1 cellular context compared by ENCODE assay signal in the genomic region with DNA sequence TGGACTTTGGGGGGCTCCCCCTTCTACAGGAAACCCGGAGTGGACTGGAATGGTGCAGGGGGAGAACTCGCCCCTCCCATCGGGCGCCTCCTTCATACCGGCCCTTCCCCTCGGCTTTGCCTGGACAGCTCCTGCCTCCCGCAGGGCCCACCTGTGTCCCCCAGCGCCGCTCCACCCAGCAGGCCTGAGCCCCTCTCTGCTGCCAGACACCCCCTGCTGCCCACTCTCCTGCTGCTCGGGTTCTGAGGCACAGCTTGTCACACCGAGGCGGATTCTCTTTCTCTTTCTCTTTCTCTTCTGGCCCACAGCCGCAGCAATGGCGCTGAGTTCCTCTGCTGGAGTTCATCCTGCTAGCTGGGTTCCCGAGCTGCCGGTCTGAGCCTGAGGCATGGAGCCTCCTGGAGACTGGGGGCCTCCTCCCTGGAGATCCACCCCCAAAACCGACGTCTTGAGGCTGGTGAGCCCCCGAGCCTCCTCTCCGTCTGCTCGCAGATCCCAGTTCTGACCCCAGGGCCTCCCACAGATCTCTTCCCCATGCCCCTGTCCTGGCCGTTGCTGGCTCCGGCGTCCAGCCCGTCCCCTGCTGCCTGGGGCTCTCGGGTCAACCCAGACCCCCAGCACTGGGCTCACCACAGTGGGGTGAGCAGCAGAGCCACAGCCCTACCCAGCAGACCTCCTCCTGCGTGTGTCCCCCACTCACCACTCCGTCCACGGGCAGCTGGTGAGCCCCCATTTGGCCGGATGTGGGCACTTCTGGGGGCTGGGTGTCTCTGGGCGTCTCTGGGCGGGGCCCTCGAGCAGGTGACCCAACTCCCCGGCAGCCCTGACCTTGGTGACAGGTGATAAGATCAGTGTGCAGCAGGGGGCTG.
A peak's percentile ranks its signal among the peaks of the same experiment; 100 is the strongest.
TF ChIP-seq lines count a peak whose summit lies in the region.

Gene TNFRSF14, plus strand, starts transcription at position 95 of the 869 bp plus-strand sequence. Its CDS starts 294 bp downstream, at position 389.

TF ChIP-seq in HepG2, 621 proteins besides CTCF, POLR2A, EP300 and RAD21 (continued from another document and continues in another):
- 0 out of 2 replicates have a peak, but pooled peaks have one; percentile 4 for TF ChIP-seq FOSL2 (CRISPR knock-in tag; IDR thresholded peaks at IDR 0.05)
- TF ChIP-seq ADNP (CRISPR knock-in tag; IDR thresholded peaks at IDR 0.05) = no peak
- no peak for TF ChIP-seq TFDP1 (CRISPR knock-in tag; IDR thresholded peaks at IDR 0.05; ENCODE audit: borderline replicate concordance)
- TF ChIP-seq FOXC1 (CRISPR knock-in tag; IDR thresholded peaks at IDR 0.05; ENCODE audit: borderline replicate concordance) = no peak; the same call in 1 of the 2 replicates
- 0 out of 2 replicates have a peak, but pooled peaks have one; percentile 43 for TF ChIP-seq SP4 (CRISPR knock-in tag; IDR thresholded peaks at IDR 0.05)
- TF ChIP-seq STAG1 (CRISPR knock-in tag; IDR thresholded peaks at IDR 0.05) = peak; percentile 9; the same call in 1 of the 2 replicates
- no peak for TF ChIP-seq NFRKB (IDR thresholded peaks at IDR 0.05)
- TF ChIP-seq CENPX (CRISPR knock-in tag; IDR thresholded peaks at IDR 0.05) = no peak
- TF ChIP-seq ZNF687 (CRISPR knock-in tag; IDR thresholded peaks at IDR 0.05) = peak; percentile 71
- no peak for TF ChIP-seq SMAD1 (CRISPR knock-in tag; IDR thresholded peaks at IDR 0.05; ENCODE audit: borderline replicate concordance, low read depth)
- TF ChIP-seq ZBTB42 (CRISPR knock-in tag; IDR thresholded peaks at IDR 0.05) = no peak
- TF ChIP-seq, protein P1, sequence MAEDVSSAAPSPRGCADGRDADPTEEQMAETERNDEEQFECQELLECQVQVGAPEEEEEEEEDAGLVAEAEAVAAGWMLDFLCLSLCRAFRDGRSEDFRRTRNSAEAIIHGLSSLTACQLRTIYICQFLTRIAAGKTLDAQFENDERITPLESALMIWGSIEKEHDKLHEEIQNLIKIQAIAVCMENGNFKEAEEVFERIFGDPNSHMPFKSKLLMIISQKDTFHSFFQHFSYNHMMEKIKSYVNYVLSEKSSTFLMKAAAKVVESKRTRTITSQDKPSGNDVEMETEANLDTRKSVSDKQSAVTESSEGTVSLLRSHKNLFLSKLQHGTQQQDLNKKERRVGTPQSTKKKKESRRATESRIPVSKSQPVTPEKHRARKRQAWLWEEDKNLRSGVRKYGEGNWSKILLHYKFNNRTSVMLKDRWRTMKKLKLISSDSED (CRISPR knock-in tag; IDR thresholded peaks at IDR 0.05) = 0 out of 2 replicates have a peak, but pooled peaks have one; percentile 52
- TF ChIP-seq TCF7 (IDR thresholded peaks at IDR 0.05; ENCODE audit: low read depth) = no peak
- 0 out of 2 replicates have a peak, but pooled peaks have one; percentile 59 for TF ChIP-seq ZNF747 (CRISPR knock-in tag; IDR thresholded peaks at IDR 0.05; ENCODE audit: borderline replicate concordance)
- no peak for TF ChIP-seq TOPORS (CRISPR knock-in tag; IDR thresholded peaks at IDR 0.05)
- no peak for TF ChIP-seq HOXA3 (CRISPR knock-in tag; IDR thresholded peaks at IDR 0.05)
- no peak for TF ChIP-seq SPEN (CRISPR knock-in tag; IDR thresholded peaks at IDR 0.05; ENCODE audit: low read depth)
- no peak for TF ChIP-seq ZBTB43 (CRISPR knock-in tag; conservative IDR thresholded peaks at IDR 0.05)
- TF ChIP-seq PAF1 (CRISPR knock-in tag; IDR thresholded peaks at IDR 0.05) = no peak
- no peak for TF ChIP-seq YEATS2 (CRISPR knock-in tag; IDR thresholded peaks at IDR 0.05; ENCODE audit: borderline replicate concordance)
- TF ChIP-seq NFYC (CRISPR knock-in tag; IDR thresholded peaks at IDR 0.05) = no peak
- no peak for TF ChIP-seq ZBTB21 (CRISPR knock-in tag; IDR thresholded peaks at IDR 0.05)
- no peak for TF ChIP-seq ZNF282 (IDR thresholded peaks at IDR 0.05; ENCODE audit: partially characterized antibody)
- no peak for TF ChIP-seq GATAD2A (CRISPR knock-in tag; IDR thresholded peaks at IDR 0.05)
- TF ChIP-seq DR1 (CRISPR knock-in tag; IDR thresholded peaks at IDR 0.05) = no peak
- peak; percentile 61; the same call in 1 of the 2 replicates for TF ChIP-seq MTA1 (CRISPR knock-in tag; IDR thresholded peaks at IDR 0.05; ENCODE audit: borderline replicate concordance)
- TF ChIP-seq SAP130 (CRISPR knock-in tag; IDR thresholded peaks at IDR 0.05; ENCODE audit: low read depth) = peak; percentile 77
- TF ChIP-seq BRD4 (CRISPR knock-in tag; IDR thresholded peaks at IDR 0.05) = no peak
- TF ChIP-seq ZNF614 (CRISPR knock-in tag; IDR thresholded peaks at IDR 0.05; ENCODE audit: borderline replicate concordance) = no peak
- TF ChIP-seq MYNN (CRISPR knock-in tag; IDR thresholded peaks at IDR 0.05; ENCODE audit: low read depth) = no peak
- TF ChIP-seq, protein P2, sequence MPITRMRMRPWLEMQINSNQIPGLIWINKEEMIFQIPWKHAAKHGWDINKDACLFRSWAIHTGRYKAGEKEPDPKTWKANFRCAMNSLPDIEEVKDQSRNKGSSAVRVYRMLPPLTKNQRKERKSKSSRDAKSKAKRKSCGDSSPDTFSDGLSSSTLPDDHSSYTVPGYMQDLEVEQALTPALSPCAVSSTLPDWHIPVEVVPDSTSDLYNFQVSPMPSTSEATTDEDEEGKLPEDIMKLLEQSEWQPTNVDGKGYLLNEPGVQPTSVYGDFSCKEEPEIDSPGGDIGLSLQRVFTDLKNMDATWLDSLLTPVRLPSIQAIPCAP (CRISPR knock-in tag; IDR thresholded peaks at IDR 0.05; ENCODE audit: low read depth) = no peak
- no peak for TF ChIP-seq NFIC (IDR thresholded peaks at IDR 0.05; ENCODE audit: low read length)
- no peak; the same call in 1 of the 2 replicates for TF ChIP-seq MEIS1 (CRISPR knock-in tag; IDR thresholded peaks at IDR 0.05; ENCODE audit: borderline replicate concordance)
- 0 out of 2 replicates have a peak, but pooled peaks have one; percentile 35 for TF ChIP-seq ZNF546 (CRISPR knock-in tag; conservative IDR thresholded peaks at IDR 0.05)
- peak; percentile 42; the same call in 1 of the 2 replicates for TF ChIP-seq ZMAT3 (CRISPR knock-in tag; conservative IDR thresholded peaks at IDR 0.05)
- TF ChIP-seq, protein P3, sequence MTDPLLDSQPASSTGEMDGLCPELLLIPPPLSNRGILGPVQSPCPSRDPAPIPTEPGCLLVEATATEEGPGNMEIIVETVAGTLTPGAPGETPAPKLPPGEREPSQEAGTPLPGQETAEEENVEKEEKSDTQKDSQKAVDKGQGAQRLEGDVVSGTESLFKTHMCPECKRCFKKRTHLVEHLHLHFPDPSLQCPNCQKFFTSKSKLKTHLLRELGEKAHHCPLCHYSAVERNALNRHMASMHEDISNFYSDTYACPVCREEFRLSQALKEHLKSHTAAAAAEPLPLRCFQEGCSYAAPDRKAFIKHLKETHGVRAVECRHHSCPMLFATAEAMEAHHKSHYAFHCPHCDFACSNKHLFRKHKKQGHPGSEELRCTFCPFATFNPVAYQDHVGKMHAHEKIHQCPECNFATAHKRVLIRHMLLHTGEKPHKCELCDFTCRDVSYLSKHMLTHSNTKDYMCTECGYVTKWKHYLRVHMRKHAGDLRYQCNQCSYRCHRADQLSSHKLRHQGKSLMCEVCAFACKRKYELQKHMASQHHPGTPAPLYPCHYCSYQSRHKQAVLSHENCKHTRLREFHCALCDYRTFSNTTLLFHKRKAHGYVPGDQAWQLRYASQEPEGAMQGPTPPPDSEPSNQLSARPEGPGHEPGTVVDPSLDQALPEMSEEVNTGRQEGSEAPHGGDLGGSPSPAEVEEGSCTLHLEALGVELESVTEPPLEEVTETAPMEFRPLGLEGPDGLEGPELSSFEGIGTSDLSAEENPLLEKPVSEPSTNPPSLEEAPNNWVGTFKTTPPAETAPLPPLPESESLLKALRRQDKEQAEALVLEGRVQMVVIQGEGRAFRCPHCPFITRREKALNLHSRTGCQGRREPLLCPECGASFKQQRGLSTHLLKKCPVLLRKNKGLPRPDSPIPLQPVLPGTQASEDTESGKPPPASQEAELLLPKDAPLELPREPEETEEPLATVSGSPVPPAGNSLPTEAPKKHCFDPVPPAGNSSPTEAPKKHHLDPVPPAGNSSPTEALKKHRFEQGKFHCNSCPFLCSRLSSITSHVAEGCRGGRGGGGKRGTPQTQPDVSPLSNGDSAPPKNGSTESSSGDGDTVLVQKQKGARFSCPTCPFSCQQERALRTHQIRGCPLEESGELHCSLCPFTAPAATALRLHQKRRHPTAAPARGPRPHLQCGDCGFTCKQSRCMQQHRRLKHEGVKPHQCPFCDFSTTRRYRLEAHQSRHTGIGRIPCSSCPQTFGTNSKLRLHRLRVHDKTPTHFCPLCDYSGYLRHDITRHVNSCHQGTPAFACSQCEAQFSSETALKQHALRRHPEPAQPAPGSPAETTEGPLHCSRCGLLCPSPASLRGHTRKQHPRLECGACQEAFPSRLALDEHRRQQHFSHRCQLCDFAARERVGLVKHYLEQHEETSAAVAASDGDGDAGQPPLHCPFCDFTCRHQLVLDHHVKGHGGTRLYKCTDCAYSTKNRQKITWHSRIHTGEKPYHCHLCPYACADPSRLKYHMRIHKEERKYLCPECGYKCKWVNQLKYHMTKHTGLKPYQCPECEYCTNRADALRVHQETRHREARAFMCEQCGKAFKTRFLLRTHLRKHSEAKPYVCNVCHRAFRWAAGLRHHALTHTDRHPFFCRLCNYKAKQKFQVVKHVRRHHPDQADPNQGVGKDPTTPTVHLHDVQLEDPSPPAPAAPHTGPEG (CRISPR knock-in tag; IDR thresholded peaks at IDR 0.05) = no peak
- TF ChIP-seq MEIS2 (CRISPR knock-in tag; IDR thresholded peaks at IDR 0.05) = no peak
- TF ChIP-seq, protein P4, sequence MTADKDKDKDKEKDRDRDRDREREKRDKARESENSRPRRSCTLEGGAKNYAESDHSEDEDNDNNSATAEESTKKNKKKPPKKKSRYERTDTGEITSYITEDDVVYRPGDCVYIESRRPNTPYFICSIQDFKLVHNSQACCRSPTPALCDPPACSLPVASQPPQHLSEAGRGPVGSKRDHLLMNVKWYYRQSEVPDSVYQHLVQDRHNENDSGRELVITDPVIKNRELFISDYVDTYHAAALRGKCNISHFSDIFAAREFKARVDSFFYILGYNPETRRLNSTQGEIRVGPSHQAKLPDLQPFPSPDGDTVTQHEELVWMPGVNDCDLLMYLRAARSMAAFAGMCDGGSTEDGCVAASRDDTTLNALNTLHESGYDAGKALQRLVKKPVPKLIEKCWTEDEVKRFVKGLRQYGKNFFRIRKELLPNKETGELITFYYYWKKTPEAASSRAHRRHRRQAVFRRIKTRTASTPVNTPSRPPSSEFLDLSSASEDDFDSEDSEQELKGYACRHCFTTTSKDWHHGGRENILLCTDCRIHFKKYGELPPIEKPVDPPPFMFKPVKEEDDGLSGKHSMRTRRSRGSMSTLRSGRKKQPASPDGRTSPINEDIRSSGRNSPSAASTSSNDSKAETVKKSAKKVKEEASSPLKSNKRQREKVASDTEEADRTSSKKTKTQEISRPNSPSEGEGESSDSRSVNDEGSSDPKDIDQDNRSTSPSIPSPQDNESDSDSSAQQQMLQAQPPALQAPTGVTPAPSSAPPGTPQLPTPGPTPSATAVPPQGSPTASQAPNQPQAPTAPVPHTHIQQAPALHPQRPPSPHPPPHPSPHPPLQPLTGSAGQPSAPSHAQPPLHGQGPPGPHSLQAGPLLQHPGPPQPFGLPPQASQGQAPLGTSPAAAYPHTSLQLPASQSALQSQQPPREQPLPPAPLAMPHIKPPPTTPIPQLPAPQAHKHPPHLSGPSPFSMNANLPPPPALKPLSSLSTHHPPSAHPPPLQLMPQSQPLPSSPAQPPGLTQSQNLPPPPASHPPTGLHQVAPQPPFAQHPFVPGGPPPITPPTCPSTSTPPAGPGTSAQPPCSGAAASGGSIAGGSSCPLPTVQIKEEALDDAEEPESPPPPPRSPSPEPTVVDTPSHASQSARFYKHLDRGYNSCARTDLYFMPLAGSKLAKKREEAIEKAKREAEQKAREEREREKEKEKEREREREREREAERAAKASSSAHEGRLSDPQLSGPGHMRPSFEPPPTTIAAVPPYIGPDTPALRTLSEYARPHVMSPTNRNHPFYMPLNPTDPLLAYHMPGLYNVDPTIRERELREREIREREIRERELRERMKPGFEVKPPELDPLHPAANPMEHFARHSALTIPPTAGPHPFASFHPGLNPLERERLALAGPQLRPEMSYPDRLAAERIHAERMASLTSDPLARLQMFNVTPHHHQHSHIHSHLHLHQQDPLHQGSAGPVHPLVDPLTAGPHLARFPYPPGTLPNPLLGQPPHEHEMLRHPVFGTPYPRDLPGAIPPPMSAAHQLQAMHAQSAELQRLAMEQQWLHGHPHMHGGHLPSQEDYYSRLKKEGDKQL (CRISPR knock-in tag; IDR thresholded peaks at IDR 0.05; ENCODE audit: low read depth) = no peak
